In genomic region chr6:9408718-9409117, GRCh38 we compare ENCODE assay signal across 19 cellular contexts.
"Had no signal": no experiment of that assay in that cellular context is flagged by ENCODE, and none has a peak within 500 bp of the region (broad histone marks: within the 10 kb centered on the region; RNA-seq: fewer than 3 reads in every experiment).

No MANE protein-coding gene starts in this region.

- H3K4me3 Mint-ChIP-seq: activated naive CD4-positive, alpha-beta T cell treated with anti-CD3 and anti-CD28 coated beads for 36 hours; activated T-helper 17 cell treated with anti-CD3 and anti-CD28 coated beads, Interleukin-2, amount 50 U/mL, for 72 hours; brain; central memory CD8-positive, alpha-beta T cell; memory B cell; naive thymus-derived CD4-positive, alpha-beta T cell; stimulated activated effector memory CD8-positive, alpha-beta T cell treated with anti-CD3 and anti-CD28 coated beads, Interleukin-12 subunit alpha, Interleukin-12 subunit beta, amount 100 ng/mL, for 72 hours; T-helper 2 cell treated with Interferon-gamma antibody and Interleukin-4, amounts not matched to agents 5 μg/mL and 100 μg/mL, for 36 hours had no signal

- H3K27ac ChIP-seq: left ventricle myocardium inferior, thoracic aorta had no signal

- H3K4me1 ChIP-seq: left ventricle myocardium inferior had no signal

- FAIRE-seq: endothelial cell of umbilical vein had no signal

- H3K36me3 Mint-ChIP-seq: brain; memory B cell; naive thymus-derived CD4-positive, alpha-beta T cell; stimulated activated effector memory CD8-positive, alpha-beta T cell treated with anti-CD3 and anti-CD28 coated beads, Interleukin-12 subunit alpha, Interleukin-12 subunit beta, amount 100 ng/mL, for 72 hours had no signal

- H3K4me3 ChIP-seq: left ventricle myocardium inferior, mucosa of descending colon, thoracic aorta had no signal

- H3K9me3 ChIP-seq: left ventricle myocardium inferior, mucosa of descending colon, thoracic aorta had no signal

- H3K27me3 Mint-ChIP-seq: activated T-helper 17 cell treated with anti-CD3 and anti-CD28 coated beads, Interleukin-2, amount 50 U/mL, for 72 hours; central memory CD8-positive, alpha-beta T cell; memory B cell had no signal

- H3K27ac Mint-ChIP-seq: activated naive CD4-positive, alpha-beta T cell treated with anti-CD3 and anti-CD28 coated beads for 36 hours; activated T-helper 17 cell treated with anti-CD3 and anti-CD28 coated beads, Interleukin-2, amount 50 U/mL, for 72 hours; brain; memory B cell; naive thymus-derived CD4-positive, alpha-beta T cell; stimulated activated effector memory CD8-positive, alpha-beta T cell treated with anti-CD3 and anti-CD28 coated beads, Interleukin-12 subunit alpha, Interleukin-12 subunit beta, amount 100 ng/mL, for 72 hours; T-helper 2 cell treated with Interferon-gamma antibody and Interleukin-4, amounts not matched to agents 5 μg/mL and 100 μg/mL, for 36 hours had no signal

- H3K9me3 Mint-ChIP-seq: activated naive CD4-positive, alpha-beta T cell treated with anti-CD3 and anti-CD28 coated beads for 36 hours; brain had no signal

- H3K4me1 Mint-ChIP-seq: activated T-helper 17 cell treated with anti-CD3 and anti-CD28 coated beads, Interleukin-2, amount 50 U/mL, for 72 hours; central memory CD8-positive, alpha-beta T cell; memory B cell; naive thymus-derived CD4-positive, alpha-beta T cell; stimulated activated effector memory CD8-positive, alpha-beta T cell treated with anti-CD3 and anti-CD28 coated beads, Interleukin-12 subunit alpha, Interleukin-12 subunit beta, amount 100 ng/mL, for 72 hours had no signal

- DNase-seq: activated naive CD4-positive, alpha-beta T cell treated with anti-CD3 and anti-CD28 coated beads for 36 hours; activated T-cell treated with anti-CD3 and anti-CD28 coated beads for 4 hours; cortex of kidney; effector CD8-positive, alpha-beta T cell; hypothalamus; left ventricle myocardium inferior; mucosa of descending colon; naive thymus-derived CD4-positive, alpha-beta T cell; retina; stimulated activated CD4-positive, alpha-beta T cell treated with anti-CD3 and anti-CD28 coated beads, Interleukin-12 subunit alpha, Interleukin-12 subunit beta, amount 100 ng/mL, for 4 hours; stimulated activated CD4-positive, alpha-beta T cell treated with anti-CD3 and anti-CD28 coated beads, Interleukin-2, amount 100 ng/mL, for 24 hours had no signal

- H3K36me3 ChIP-seq: left ventricle myocardium inferior, thoracic aorta had no signal
